In genomic region chr6:90865513-90865912, GRCh38 we compare ENCODE assay signal across 25 cellular contexts.
"Had no signal": no experiment of that assay in that cellular context is flagged by ENCODE, and none has a peak within 500 bp of the region (broad histone marks: within the 10 kb centered on the region; RNA-seq: fewer than 3 reads in every experiment).

No MANE protein-coding gene starts in this region.

- H3K27ac ChIP-seq: esophagus muscularis mucosa, neutrophil, ovary, skin epidermis, suprapubic skin, tibial artery, upper lobe of right lung had no signal

- H3K4me1 Mint-ChIP-seq: central memory CD8-positive, alpha-beta T cell; stimulated activated effector memory CD8-positive, alpha-beta T cell treated with anti-CD3 and anti-CD28 coated beads, Interleukin-12 subunit alpha, Interleukin-12 subunit beta, amount 100 ng/mL, for 72 hours had no signal

- DNase-seq: activated CD4-positive, alpha-beta memory T cell treated with anti-CD3 and anti-CD28 coated beads for 36 hours; activated CD4-positive, alpha-beta T cell treated with anti-CD3 and anti-CD28 coated beads for 48 hours; activated CD4-positive, CD25-positive, alpha-beta regulatory T cell; activated effector memory CD4-positive, alpha-beta T cell treated with Interleukin-2 at 50 U/mL for 16 hours; activated naive CD4-positive, alpha-beta T cell treated with Interleukin-2 at 50 U/mL for 16 hours; activated T-cell treated with anti-CD3 and anti-CD28 coated beads, Interleukin-2, amount 50 U/mL, for 4 hours; amygdala; endodermal cell; left cardiac atrium; left ventricle myocardium superior; ovary; retina; stimulated activated CD4-positive, alpha-beta T cell treated with anti-CD3 and anti-CD28 coated beads, Interleukin-4, amount 100 ng/mL, for 24 hours; tibial artery; upper lobe of right lung had no signal

- H3K27me3 Mint-ChIP-seq: activated CD4-positive, alpha-beta memory T cell treated with anti-CD3 and anti-CD28 coated beads for 36 hours; central memory CD8-positive, alpha-beta T cell; dendritic cell treated with granulocyte-macrophage colony-stimulating factor and Interleukin-4, amounts not matched to agents 40 ng/mL and 50 ng/mL, for 4 days; progenitor cell of endocrine pancreas had no signal

- H3K4me1 ChIP-seq: esophagus muscularis mucosa, suprapubic skin, tibial artery, upper lobe of right lung had no signal

- H3K4me3 ChIP-seq: esophagus muscularis mucosa, ovary, skin epidermis, suprapubic skin, tibial artery, upper lobe of right lung had no signal

- H3K27me3 ChIP-seq: esophagus muscularis mucosa, neutrophil, ovary, suprapubic skin, tibial artery, upper lobe of right lung had no signal

- H3K4me3 Mint-ChIP-seq: activated CD4-positive, alpha-beta memory T cell treated with anti-CD3 and anti-CD28 coated beads for 36 hours; activated T-cell treated with anti-CD3 and anti-CD28 coated beads, Interleukin-2, amount 50 U/mL, for 4 hours; central memory CD8-positive, alpha-beta T cell; dendritic cell treated with granulocyte-macrophage colony-stimulating factor and Interleukin-4, amounts not matched to agents 40 ng/mL and 50 ng/mL, for 4 days; endodermal cell; nephron; stimulated activated effector memory CD8-positive, alpha-beta T cell treated with anti-CD3 and anti-CD28 coated beads, Interleukin-12 subunit alpha, Interleukin-12 subunit beta, amount 100 ng/mL, for 72 hours had no signal

- H3K27ac Mint-ChIP-seq: activated CD4-positive, alpha-beta memory T cell treated with anti-CD3 and anti-CD28 coated beads for 36 hours; dendritic cell treated with granulocyte-macrophage colony-stimulating factor and Interleukin-4, amounts not matched to agents 40 ng/mL and 50 ng/mL, for 4 days; endodermal cell; nephron; progenitor cell of endocrine pancreas; stimulated activated effector memory CD8-positive, alpha-beta T cell treated with anti-CD3 and anti-CD28 coated beads, Interleukin-12 subunit alpha, Interleukin-12 subunit beta, amount 100 ng/mL, for 72 hours had no signal

- ATAC-seq: activated T-cell treated with anti-CD3 and anti-CD28 coated beads, Interleukin-2, amount 50 U/mL, for 4 hours; left cardiac atrium; left ventricle myocardium superior; sciatic nerve; stimulated activated effector memory CD8-positive, alpha-beta T cell treated with anti-CD3 and anti-CD28 coated beads, Interleukin-12 subunit alpha, Interleukin-12 subunit beta, amount 100 ng/mL, for 72 hours; upper lobe of right lung had no signal

- H3K9me3 ChIP-seq: esophagus muscularis mucosa, neutrophil, ovary, suprapubic skin, tibial artery, upper lobe of right lung had no signal

- H3K9me3 Mint-ChIP-seq: activated CD4-positive, alpha-beta memory T cell treated with anti-CD3 and anti-CD28 coated beads for 36 hours; activated T-cell treated with anti-CD3 and anti-CD28 coated beads, Interleukin-2, amount 50 U/mL, for 4 hours; central memory CD8-positive, alpha-beta T cell; dendritic cell treated with granulocyte-macrophage colony-stimulating factor and Interleukin-4, amounts not matched to agents 40 ng/mL and 50 ng/mL, for 4 days; endodermal cell had no signal

- H3K36me3 ChIP-seq: esophagus muscularis mucosa, neutrophil, ovary, suprapubic skin, tibial artery, upper lobe of right lung had no signal
